11 cellular contexts compared by ENCODE assay signal in genomic region chr2:68771211-68771721, GRCh38. TPM values are rescaled to one million over a fixed set of nuclear protein-coding genes. Genes with fewer than 3 reads are reported as not detected.
DNase-seq lines count a peak whose midpoint lies in the region; ATAC-seq and TF ChIP-seq lines count a peak whose summit lies in the region.
"Had no signal": no experiment of that assay in that cellular context is flagged by ENCODE, and none has a peak within 500 bp of the region (broad histone marks: within the 10 kb centered on the region; RNA-seq: fewer than 3 reads in every experiment).

No MANE protein-coding gene starts in this region.

- H2BK20ac ChIP-seq in H9 (ENCODE audit: low read depth, low read length, poor library complexity, severe bottlenecking) = no peak overlapping the region

- CTCF ChIA-PET in activated CD8-positive, alpha-beta memory T cell treated with anti-CD3 and anti-CD28 coated beads, Interleukin-2, amount 10 ng/mL, durations not matched to agents 7 days and 5 days (lab: Charles Lee) = interaction anchor here (0.7 to 8.2 kb wide), 4 partner anchors 8 to 139 kb away, joined by 3 to 84 read pairs (median 4); no protein-coding TSS in a partner anchor

- no peak for ATAC-seq in activated CD8-positive, alpha-beta memory T cell treated with anti-CD3 and anti-CD28 coated beads, Interleukin-2, amount 10 ng/mL, durations not matched to agents 7 days and 5 days
- ATAC-seq in right lobe of liver (peak in 2 of 4 donors; percentile 29 to 39), HG03196 (IDR thresholded peaks at IDR 0.05; ENCODE audit: unreplicated experiment) (no peak)

- no peaks in the 10 kb centered on the region for H4K20me1 ChIP-seq in H9 (ENCODE audit: control insufficient read depth, insufficient read depth, insufficient read length)

- H3K36me3 Mint-ChIP-seq in activated CD8-positive, alpha-beta memory T cell treated with anti-CD3 and anti-CD28 coated beads, Interleukin-2, amount 10 ng/mL, durations not matched to agents 7 days and 5 days = peaks cover 54% of the 10 kb centered on the region
- H3K36me3 Mint-ChIP-seq in H9 (ENCODE audit: insufficient read depth in 1 of 3, low read depth in 3 of 3) = no peaks in the 10 kb centered on the region; a peak in 1 of 7 replicates

- no peak overlapping the region for H3K4me2 ChIP-seq in H9 (ENCODE audit: insufficient read depth, insufficient read length, low read length)

- H3K4me1 Mint-ChIP-seq in activated CD8-positive, alpha-beta memory T cell treated with anti-CD3 and anti-CD28 coated beads, Interleukin-2, amount 10 ng/mL, durations not matched to agents 7 days and 5 days = peaks cover 96% of the 10 kb centered on the region
- peaks cover 15 to 19% of the 10 kb centered on the region in 2 experiments for H3K4me1 Mint-ChIP-seq in H9

- no peak overlapping the region for H2AFZ ChIP-seq in H9 (ENCODE audit: low read length)

- H3K23ac ChIP-seq in H9 (ENCODE audit: insufficient read length, low read depth, low read length) = no peak overlapping the region

- H2AK5ac ChIP-seq in H9 (ENCODE audit: insufficient read length, low read length) = no peak overlapping the region

- H2BK5ac ChIP-seq in H9 (ENCODE audit: insufficient read length, low read length) = no peak overlapping the region

- WGBS in right lobe of liver (ENCODE audit: insufficient coverage, low coverage, low lambda C conversion rate, missing lambda C conversion rate) = 56% methylated on average over 3 of the region's 3 CpGs
- 85% methylated on average over 3 of the region's 3 CpGs for WGBS in thymus
- no CpG with 5 or more reads among the region's 3 CpGs for WGBS in H9 (ENCODE audit: extremely low coverage, insufficient read length, low lambda C conversion rate)

- TF ChIP-seq CTCF in ascending aorta (IDR thresholded peaks at IDR 0.05) = no peak
- no peak for TF ChIP-seq CTCF in right lobe of liver (IDR thresholded peaks at IDR 0.05)
- no peak for TF ChIP-seq CTCF in H9 (conservative IDR thresholded peaks at IDR 0.05)

- intact Hi-C loops in ascending aorta (cut with DNase I) = no loop called here
- intact Hi-C loops in right lobe of liver (cut with DNase I) = no loop called here

- H3K36me3 ChIP-seq in ascending aorta = no peaks in the 10 kb centered on the region
- H3K36me3 ChIP-seq in right lobe of liver = no peaks in the 10 kb centered on the region
- H3K36me3 ChIP-seq in thymus (ENCODE audit: control insufficient read depth, insufficient read depth) = peaks cover 4% of the 10 kb centered on the region

- peak overlapping the region; percentile 24 for H3K4me3 Mint-ChIP-seq in activated CD8-positive, alpha-beta memory T cell treated with anti-CD3 and anti-CD28 coated beads, Interleukin-2, amount 10 ng/mL, durations not matched to agents 7 days and 5 days
- no peak overlapping the region for H3K4me3 Mint-ChIP-seq in H9
- H3K4me3 Mint-ChIP-seq: HFFc6 had no signal

- H3K27me3 Mint-ChIP-seq in activated CD8-positive, alpha-beta memory T cell treated with anti-CD3 and anti-CD28 coated beads, Interleukin-2, amount 10 ng/mL, durations not matched to agents 7 days and 5 days = no peaks in the 10 kb centered on the region
- no peaks in the 10 kb centered on the region for H3K27me3 Mint-ChIP-seq in H9 (ENCODE audit: low read depth)

- no peak overlapping the region for H3T11ph ChIP-seq in H9 (ENCODE audit: low read length)

- H3K23me2 ChIP-seq in H9 (ENCODE audit: insufficient read length, low read depth, low read length, poor library complexity, severe bottlenecking) = no peaks in the 10 kb centered on the region

- TF ChIP-seq POLR2A in right lobe of liver (IDR thresholded peaks at IDR 0.05) = no peak

- no peak overlapping the region for H3K14ac ChIP-seq in H9 (ENCODE audit: insufficient read depth, low read length)

- H3K9me3 ChIP-seq in ascending aorta (no peaks in the 10 kb centered on the region), right lobe of liver (no peaks in the 10 kb centered on the region), thymus (ENCODE audit: control insufficient read depth) (no peaks in the 10 kb centered on the region), H9 (ENCODE audit: control insufficient read depth, low read depth, low read length) (no peaks in the 10 kb centered on the region)

- DNase-seq in activated CD8-positive, alpha-beta memory T cell treated with anti-CD3 and anti-CD28 coated beads, Interleukin-2, amount 10 ng/mL, durations not matched to agents 7 days and 5 days = no peak
- no peak for DNase-seq in activated CD8-positive, alpha-beta memory T cell treated with anti-CD3 and anti-CD28 coated beads, Interleukin-2, amount 50 U/mL, for 48 hours
- DNase-seq in ascending aorta (ENCODE audit: low spot score in 2 of 2) (no peak), right lobe of liver (no peak), H9 (no peak), NCI-H2029 (lab: John Stamatoyannopoulos, UW) (no peak)
- DNase-seq: activated CD4-positive, CD25-positive, alpha-beta regulatory T cell treated with anti-CD3 and anti-CD28 coated beads, Interleukin-2, amount 50 U/mL, for 72 hours; HFFc6; stimulated activated CD4-positive, alpha-beta T cell treated with anti-CD3 and anti-CD28 coated beads, Interleukin-2, amount 100 ng/mL, for 24 hours had no signal

- no peak overlapping the region for H3K4ac ChIP-seq in H9 (ENCODE audit: low read depth, low read length)

- no peak overlapping the region for H2BK15ac ChIP-seq in H9 (ENCODE audit: low read depth, low read length)

- no peak overlapping the region for H2BK120ac ChIP-seq in H9 (ENCODE audit: low read depth, low read length, poor library complexity, severe bottlenecking)

- peaks cover 9 to 12% of the 10 kb centered on the region in 2 donors for H3K4me1 ChIP-seq in ascending aorta
- peaks cover 0 to 13% (median 0%) of the 10 kb centered on the region in 4 donors for H3K4me1 ChIP-seq in right lobe of liver
- peaks cover 50% of the 10 kb centered on the region for H3K4me1 ChIP-seq in thymus (ENCODE audit: control insufficient read depth, insufficient read depth, low read length)
- H3K4me1 ChIP-seq in H9 (ENCODE audit: insufficient read depth, low read length) = no peaks in the 10 kb centered on the region; the same call in 1 of the 2 replicates

- no peak overlapping the region for H3K18ac ChIP-seq in H9 (ENCODE audit: insufficient read length, low read depth, low read length)

- H4K5ac ChIP-seq in H9 (ENCODE audit: insufficient read length, low read depth, low read length) = no peak overlapping the region

- H3K79me1 ChIP-seq in H9 (ENCODE audit: insufficient read depth, low read depth, low read length, poor library complexity, severe bottlenecking) = no peaks in the 10 kb centered on the region

- H3K56ac ChIP-seq in H9 (ENCODE audit: insufficient read length, low read depth, low read length) = no peak overlapping the region

- no peak overlapping the region for H3K4me3 ChIP-seq in ascending aorta
- no peak overlapping the region for H3K4me3 ChIP-seq in right lobe of liver
- no peak overlapping the region for H3K4me3 ChIP-seq in thymus (ENCODE audit: low read length)

- no peak overlapping the region for H4K8ac ChIP-seq in H9 (replicated peaks; ENCODE audit: insufficient read length, low read depth, low read length)

- H3K9ac ChIP-seq in H9 (ENCODE audit: extremely low read depth, insufficient read length, low read length) = no peak overlapping the region

- H3K79me2 ChIP-seq in H9 (ENCODE audit: insufficient read depth, low read length) = no peaks in the 10 kb centered on the region

- no peak overlapping the region for H2BK12ac ChIP-seq in H9 (ENCODE audit: insufficient read length, low read depth, low read length)

- peak overlapping the region; percentile 100 for H3K27ac Mint-ChIP-seq in activated CD8-positive, alpha-beta memory T cell treated with anti-CD3 and anti-CD28 coated beads, Interleukin-2, amount 10 ng/mL, durations not matched to agents 7 days and 5 days
- H3K27ac Mint-ChIP-seq in H9 = no peak overlapping the region
- H3K27ac Mint-ChIP-seq: HFFc6 had no signal

- no peak overlapping the region for H4K91ac ChIP-seq in H9 (ENCODE audit: insufficient read length, low read depth, low read length)

- H3K9me3 Mint-ChIP-seq in activated CD8-positive, alpha-beta memory T cell treated with anti-CD3 and anti-CD28 coated beads, Interleukin-2, amount 10 ng/mL, durations not matched to agents 7 days and 5 days (ENCODE audit: low read depth) = no peaks in the 10 kb centered on the region
- no peaks in the 10 kb centered on the region; a peak in 1 of 5 replicates for H3K9me3 Mint-ChIP-seq in H9
- H3K9me3 Mint-ChIP-seq: HFFc6 had no signal

- H3K27ac ChIP-seq in ascending aorta (peak overlapping the region; percentile 43 to 82), right lobe of liver (peak overlapping the region; percentile 42 to 75 (median 53)), thymus (ENCODE audit: low read depth) (peak overlapping the region; percentile 76), H9 (ENCODE audit: insufficient read length, low read depth, low read length) (no peak overlapping the region)

- H3K27me3 ChIP-seq in ascending aorta = no peaks in the 10 kb centered on the region
- H3K27me3 ChIP-seq in right lobe of liver = no peaks in the 10 kb centered on the region
- no peaks in the 10 kb centered on the region for H3K27me3 ChIP-seq in thymus (ENCODE audit: control insufficient read depth, insufficient read depth)
- H3K27me3 ChIP-seq in H9 (ENCODE audit: insufficient read depth, low read length) = no peaks in the 10 kb centered on the region

RNA-seq across cellular contexts. Expression of gene ARHGAP25, which starts 36.7 kb away (rescaled TPM):
- total RNA-seq in activated CD8-positive, alpha-beta memory T cell treated with anti-CD3 and anti-CD28 coated beads, Interleukin-2, amount 10 ng/mL, durations not matched to agents 7 days and 5 days = 100 to 1,000 TPM in 1 of 2 experiments, 10 to 100 TPM in 1; 90.2 to 126 TPM
- total RNA-seq in ascending aorta = 8.3 TPM
- total RNA-seq in right lobe of liver = 1 to 10 TPM; 3.3 to 9.8 (median 5.0) TPM
- polyA plus RNA-seq in thymus = 31.7 TPM
- 1.3 TPM in 2 replicates for total RNA-seq in H9 (2021)
- total RNA-seq: HFFc6 had no signal
